Comparison of ENCODE assay signal across 7 cellular contexts in genomic region chr6:160140493-160140892, GRCh38. TPM values are rescaled to one million over a fixed set of nuclear protein-coding genes. Genes with fewer than 3 reads are reported as not detected.
A peak's percentile ranks its signal among the peaks of the same experiment; 100 is the strongest.
DNase-seq lines count a peak whose midpoint lies in the region; ATAC-seq, FAIRE-seq and TF ChIP-seq lines count a peak whose summit lies in the region.
"Not testable (repeated sequence)": the region's sequence is repeated elsewhere in the genome, so short reads cannot be mapped to it uniquely, and the experiment has no call there.

No MANE protein-coding gene starts in this region.

- in situ Hi-C loops in HepG2 (cut with HindIII; ENCODE audit: extremely low pct_ligation_motif_present, low pct_unique_long_range_greater_than_20kb), result loop anchor here (5.0 kb wide), 1 partner anchor 317 kb away; no protein-coding TSS in a partner anchor
- in situ Hi-C loops in transverse colon (cut with MboI; ENCODE audit: low pct_ligation_motif_present in 1 of 4, low pct_unique_long_range_greater_than_20kb in 1 of 4, low sequenced_read_pairs in 3 of 4), result loop anchor here in 3 of 4 donors (5.0 to 10.0 kb wide), 2 partner anchors 314 to 317 kb away; no protein-coding TSS in a partner anchor

- H2AFZ ChIP-seq in HepG2 (ENCODE audit: low read length); osteoblast (ENCODE audit: low read length): not testable (repeated sequence)

- WGBS in A549 (ENCODE audit: missing lambda C conversion rate), result 92% methylated on average over 3 of the region's 3 CpGs
- 83 to 96% methylated on average over 2 to 3 of the region's 3 CpGs for WGBS in endodermal cell (ENCODE audit: insufficient coverage in 1 of 2, insufficient read length in 1 of 2), 2 experiments
- WGBS in HepG2 (ENCODE audit: low lambda C conversion rate), result 80% methylated on average over 3 of the region's 3 CpGs
- WGBS in sigmoid colon, 2 donors, result 80% methylated on average over 3 of the region's 3 CpGs
- 98% methylated on average over 3 of the region's 3 CpGs; no CpG with 5 or more reads in 1 of the 2 donors for WGBS in transverse colon (ENCODE audit: low coverage in 1 of 2), 2 donors

- not testable (repeated sequence) for H3K79me2 ChIP-seq in HepG2 (ENCODE audit: insufficient read depth, low read length); osteoblast (ENCODE audit: insufficient read depth, low read length)

- ATAC-seq in A549; RWPE2 (ENCODE audit: low read depth); HepG2: not testable (repeated sequence)

- peaks cover 16% of the 10 kb centered on the region for H3K27me3 Mint-ChIP-seq in endodermal cell (ENCODE audit: insufficient read depth)

- TF ChIP-seq CTCF in A549 (IDR thresholded peaks at IDR 0.05); RWPE2 (IDR thresholded peaks at IDR 0.05; ENCODE audit: poor library complexity, severe bottlenecking); endodermal cell (conservative IDR thresholded peaks at IDR 0.05); HepG2 (CRISPR knock-in tag; IDR thresholded peaks at IDR 0.05); osteoblast (IDR thresholded peaks at IDR 0.05; ENCODE audit: extremely low read depth, low read depth, low read length); sigmoid colon (IDR thresholded peaks at IDR 0.05); transverse colon (IDR thresholded peaks at IDR 0.05): not testable (repeated sequence)

- not testable (repeated sequence) for TF ChIP-seq RAD21 in A549 (conservative IDR thresholded peaks at IDR 0.05 in 1 of 2, IDR thresholded peaks at IDR 0.05 in 1 of 2); HepG2 (CRISPR knock-in tag; IDR thresholded peaks at IDR 0.05)

- H3K27ac ChIP-seq in A549, result peak overlapping the region; percentile 75 to 87
- H3K27ac ChIP-seq in RWPE2 (ENCODE audit: poor library complexity, severe bottlenecking), result peak overlapping the region; percentile 74
- not testable (repeated sequence) for H3K27ac ChIP-seq in endodermal cell (ENCODE audit: low read depth, low read length); HepG2 (ENCODE audit: extremely low read length, insufficient read depth, low read length)
- peak overlapping the region; percentile 72 for H3K27ac ChIP-seq in osteoblast (ENCODE audit: low read depth, low read length)
- peak overlapping the region; percentile 67 to 89 (median 84) for H3K27ac ChIP-seq in sigmoid colon
- H3K27ac ChIP-seq in transverse colon, result peak overlapping the region; percentile 36 to 83 (median 70)

- H3K36me3 Mint-ChIP-seq in endodermal cell (ENCODE audit: low read depth), result not testable (repeated sequence)

- not testable (repeated sequence) for BruUV-seq in HepG2 (replicated peaks; lab: Mats Ljungman, UMichigan)

- H3K4me3 ChIP-seq in A549; RWPE2 (ENCODE audit: severe bottlenecking); endodermal cell (ENCODE audit: low read length); HepG2 (replicated peaks in 1 of 3; ENCODE audit: insufficient read depth in 1 of 3, low read depth in 2 of 3, low read length in 3 of 3); osteoblast (ENCODE audit: insufficient read depth, low read length); sigmoid colon; transverse colon: not testable (repeated sequence)

- H3K4me2 ChIP-seq in A549, result peak overlapping the region; percentile 36; the same call in 1 of the 3 replicates
- H3K4me2 ChIP-seq in HepG2 (ENCODE audit: low read depth, low read length), result not testable (repeated sequence)
- H3K4me2 ChIP-seq in osteoblast (ENCODE audit: insufficient read depth, low read length), result peak overlapping the region; percentile 72

- not testable (repeated sequence) for H3K9me3 ChIP-seq in A549; RWPE2 (ENCODE audit: severe bottlenecking); endodermal cell (ENCODE audit: control insufficient read depth, low read length); HepG2 (ENCODE audit: low read length); osteoblast (ENCODE audit: low read depth, low read length); sigmoid colon; transverse colon

- CTCF ChIA-PET in A549 (lab: Yijun Ruan, JAX), result interaction anchor here (0.7 to 2.5 kb wide), 5 partner anchors 52 to 315 kb away, joined by 3 to 11 read pairs (median 3); no protein-coding TSS in a partner anchor
- CTCF ChIA-PET in HepG2 (lab: Yijun Ruan, JAX; ENCODE audit: low intra/inter-chr PET ratio, low total read pairs), result not testable (repeated sequence)

- not testable (repeated sequence) for H3K9ac ChIP-seq in endodermal cell (ENCODE audit: extremely low read depth, low read length, poor library complexity, severe bottlenecking); HepG2 (ENCODE audit: insufficient read depth, low read depth, low read length)

- DNase-seq in A549 (ENCODE audit: low read depth in 1 of 2, low spot score in 1 of 2); RWPE2 (ENCODE audit: low spot score); HepG2 (ENCODE audit: low spot score); osteoblast (ENCODE audit: insufficient read length, low spot score, missing footprints); sigmoid colon; transverse colon: not testable (repeated sequence)
- DNase-seq in endodermal cell, result peak; percentile 7

- H3K27ac Mint-ChIP-seq in endodermal cell, result not testable (repeated sequence)

- intact Hi-C loops in HepG2 (cut with micrococcal nuclease; ENCODE audit: unreplicated experiment); transverse colon (cut with DNase I; ENCODE audit: low total_unique reads): not testable (repeated sequence)
- intact Hi-C loops in sigmoid colon (cut with DNase I), result loop anchor here (2.0 to 10.0 kb wide), 3 partner anchors 30 to 247 kb away; partner anchors contain the start of gene SLC22A2

- not testable (repeated sequence) for H3K27me3 ChIP-seq in RWPE2 (ENCODE audit: insufficient read depth, poor library complexity, severe bottlenecking); endodermal cell (ENCODE audit: control insufficient read depth, insufficient read depth, low read length, poor library complexity, severe bottlenecking); HepG2 (ENCODE audit: control insufficient read depth in 1 of 2, insufficient read depth in 2 of 2, low read length in 2 of 2); osteoblast (ENCODE audit: insufficient read depth, low read length); sigmoid colon; transverse colon

- not testable (repeated sequence) for H3K4me3 Mint-ChIP-seq in endodermal cell

- H3K36me3 ChIP-seq in RWPE2 (ENCODE audit: low read depth); endodermal cell (ENCODE audit: control insufficient read depth, insufficient read depth, low read length); HepG2 (replicated peaks in 1 of 2; ENCODE audit: control insufficient read depth in 1 of 2, insufficient read depth in 2 of 2, low read length in 2 of 2); osteoblast (ENCODE audit: insufficient read depth, low read length); sigmoid colon; transverse colon: not testable (repeated sequence)

- H3K4me1 Mint-ChIP-seq in endodermal cell, result peaks cover 27% of the 10 kb centered on the region

- H3K9me3 Mint-ChIP-seq in endodermal cell, result not testable (repeated sequence)

- TF ChIP-seq POLR2A in A549 (IDR thresholded peaks at IDR 0.05; ENCODE audit: low read length); HepG2 (IDR thresholded peaks at IDR 0.05; ENCODE audit: insufficient read depth in 1 of 2, low read depth in 2 of 2, low read length in 2 of 2); sigmoid colon (IDR thresholded peaks at IDR 0.05); transverse colon (IDR thresholded peaks at IDR 0.05): not testable (repeated sequence)

- FAIRE-seq in A549 (lab: Jason Lieb, UNC); HepG2 (lab: Jason Lieb, UNC): not testable (repeated sequence)

- POLR2A ChIA-PET in A549 (lab: Yijun Ruan, JAX); HepG2 (lab: Yijun Ruan, JAX): not testable (repeated sequence)

- H4K20me1 ChIP-seq in HepG2 (ENCODE audit: insufficient read depth, low read length); osteoblast (ENCODE audit: insufficient read depth, low read length): not testable (repeated sequence)

- TF ChIP-seq EP300 in A549 (IDR thresholded peaks at IDR 0.05); HepG2 (IDR thresholded peaks at IDR 0.05; ENCODE audit: low read depth in 2 of 2, low read length in 2 of 2); HepG2 (CRISPR knock-in tag; IDR thresholded peaks at IDR 0.05; ENCODE audit: borderline replicate concordance); sigmoid colon (IDR thresholded peaks at IDR 0.05); transverse colon (IDR thresholded peaks at IDR 0.05; ENCODE audit: low read depth): not testable (repeated sequence)

- H3K4me1 ChIP-seq in A549, result peaks cover 51% of the 10 kb centered on the region
- peaks cover 23% of the 10 kb centered on the region for H3K4me1 ChIP-seq in RWPE2 (ENCODE audit: insufficient read depth, poor library complexity, severe bottlenecking)
- not testable (repeated sequence) for H3K4me1 ChIP-seq in endodermal cell (ENCODE audit: control insufficient read depth, insufficient read depth, low read length)
- H3K4me1 ChIP-seq in HepG2 (ENCODE audit: insufficient read depth, low read length), result peaks cover 55% of the 10 kb centered on the region
- H3K4me1 ChIP-seq in osteoblast (ENCODE audit: insufficient read depth, low read length), result peaks cover 26% of the 10 kb centered on the region
- peaks cover 0 to 52% (median 42%) of the 10 kb centered on the region in 4 donors for H3K4me1 ChIP-seq in sigmoid colon
- H3K4me1 ChIP-seq in transverse colon, result peaks cover 17 to 21% (median 19%) of the 10 kb centered on the region in 4 donors

RNA-seq across cellular contexts. Expression of gene SLC22A1, which starts 18.9 kb away (rescaled TPM):
- polyA plus RNA-seq in A549 (2011; rRNA removed), result 0.87 and 2.1 TPM in 2 replicates
- polyA plus RNA-seq in A549 (2012; cell fraction: cytosol; rRNA removed), result 0.79 and 0.93 TPM in 2 replicates
- polyA plus RNA-seq in A549 (2012; cell fraction: nucleus; rRNA removed), result 1.2 and 1.3 TPM in 2 replicates
- polyA plus RNA-seq in A549 (2017; fragmentation: RNase III; extraction: RNeasy Plus Mini Kit Qiagen cat#74134 plus additional on column Dnase treatment), result 1.6 to 2.1 TPM (median 1.7 TPM) in 3 replicates
- polyA minus RNA-seq in A549 (2011; rRNA and poly(A)+ RNA removed), result 0.44 and 2.1 TPM in 2 replicates
- total RNA-seq in endodermal cell, result 1 to 10 TPM in 1 of 2 donors, not detected in 1; 1.0 TPM
- polyA plus RNA-seq in endodermal cell (2013, experiment 1 of 2), result not detected
- 0.17 TPM for polyA plus RNA-seq in endodermal cell (2013, experiment 2 of 2)
- total RNA-seq in HepG2 (2016; rRNA removed; fragmentation: Illumina TruSeq; extraction: Trizol), result 0.32 and 0.80 TPM in 2 replicates
- total RNA-seq in HepG2 (2016; cell fraction: cytosol; rRNA removed; fragmentation: Illumina TruSeq; extraction: Trizol; ENCODE audit: low read depth), result 0.71 and 0.81 TPM in 2 replicates
- 1.5 and 1.6 TPM in 2 replicates for total RNA-seq in HepG2 (2016; cell fraction: insoluble cytoplasmic fraction; rRNA removed; fragmentation: Illumina TruSeq; extraction: Trizol)
- 1.0 and 1.9 TPM in 2 replicates for total RNA-seq in HepG2 (2016; cell fraction: membrane; rRNA removed; fragmentation: Illumina TruSeq; extraction: Trizol)
- total RNA-seq in HepG2 (2016; cell fraction: nucleus; rRNA removed; fragmentation: Illumina TruSeq; extraction: Trizol), result 3.6 and 3.7 TPM in 2 replicates
- polyA plus RNA-seq in HepG2 (2011; rRNA removed), result 0.82 and 0.87 TPM in 2 replicates
- 0.32 and 0.38 TPM in 2 replicates for polyA plus RNA-seq in HepG2 (2011; cell fraction: cytosol; rRNA removed)
- polyA plus RNA-seq in HepG2 (2011; cell fraction: nucleus; rRNA removed), result 3.3 and 4.4 TPM in 2 replicates
- polyA plus RNA-seq in HepG2 (2012), result 0.80 and 2.9 TPM in 2 replicates
- 0.35 and 1.7 TPM in 2 replicates for polyA plus RNA-seq in HepG2 (2016; cell fraction: cytosol; fragmentation: Illumina TruSeq; extraction: Trizol; ENCODE audit: low read depth)
- polyA plus RNA-seq in HepG2 (2016; cell fraction: insoluble cytoplasmic fraction; fragmentation: Illumina TruSeq; extraction: Trizol; ENCODE audit: low read depth), result 0.33 and 1.2 TPM in 2 replicates
- polyA plus RNA-seq in HepG2 (2016; cell fraction: membrane; fragmentation: Illumina TruSeq; extraction: Trizol; ENCODE audit: low read depth), result 0.64 and 1.2 TPM in 2 replicates
- 4.3 and 5.2 TPM in 2 replicates for polyA plus RNA-seq in HepG2 (2016; cell fraction: nucleus; fragmentation: Illumina TruSeq; extraction: Trizol; ENCODE audit: insufficient read depth, low read depth)
- 1.3 and 7.3 TPM in 2 replicates for polyA minus RNA-seq in HepG2 (2011; rRNA and poly(A)+ RNA removed; ENCODE audit: low replicate concordance)
- polyA minus RNA-seq in HepG2 (2011; cell fraction: cytosol; rRNA and poly(A)+ RNA removed), result 0.40 TPM in 1 of 2 replicates, not detected in the other
- 7.7 and 8.6 TPM in 2 replicates for polyA minus RNA-seq in HepG2 (2011; cell fraction: nucleus; rRNA and poly(A)+ RNA removed)
- 0.72 and 1.2 TPM in 2 replicates for total RNA-seq in osteoblast
- 1 to 10 TPM in 2 of 4 donors, under 1 TPM in 1, not detected in 1; 0.99 to 1.9 (median 1.1) TPM for total RNA-seq in sigmoid colon
- polyA plus RNA-seq in sigmoid colon, result under 1 TPM in 1 of 3 donors, not detected in 2; 0.58 TPM
- total RNA-seq in transverse colon, result 1 to 10 TPM in 1 of 4 donors, under 1 TPM in 2, not detected in 1; 0.40 to 1.7 (median 0.55) TPM
